In the genomic region with DNA sequence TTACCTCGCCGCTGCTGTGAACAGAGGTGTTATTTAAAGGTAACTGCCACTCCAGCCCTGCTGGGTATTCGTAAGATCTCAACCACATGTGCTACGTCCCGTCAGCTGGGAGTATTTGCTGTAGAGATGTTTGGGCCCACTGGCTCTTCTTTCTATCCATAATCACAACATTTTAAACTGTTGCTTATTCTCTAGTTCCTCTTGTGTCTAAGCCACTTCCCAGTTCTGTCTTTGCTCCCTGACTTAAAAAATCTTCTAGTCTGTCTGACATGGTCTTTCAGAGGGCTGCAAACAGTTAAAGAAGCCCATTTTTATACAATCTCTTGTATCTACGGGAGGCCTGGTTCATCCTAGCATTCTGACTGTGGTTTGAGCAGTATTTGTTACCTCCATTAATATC, we compare ENCODE assay signal across 14 cellular contexts. TPM values are rescaled to one million over a fixed set of nuclear protein-coding genes. Genes with fewer than 3 reads are reported as not detected.
DNase-seq lines count a peak whose midpoint lies in the region; ATAC-seq, FAIRE-seq and TF ChIP-seq lines count a peak whose summit lies in the region.
"Had no signal": no experiment of that assay in that cellular context is flagged by ENCODE, and none has a peak within 500 bp of the region (broad histone marks: within the 10 kb centered on the region; RNA-seq: fewer than 3 reads in every experiment).

No MANE protein-coding gene starts in this region.

- no peak for TF ChIP-seq RAD21 in H1 (IDR thresholded peaks at IDR 0.05 in 1 of 2, conservative IDR thresholded peaks at IDR 0.05 in 1 of 2; ENCODE audit: low read depth in 2 of 2, low read length in 2 of 2)

- no peak for TF ChIP-seq EP300 in H1 (IDR thresholded peaks at IDR 0.05; ENCODE audit: borderline replicate concordance in 1 of 2, low read depth in 2 of 2, low read length in 2 of 2)

- H2BK12ac ChIP-seq in H1 (ENCODE audit: low read depth, low read length): peak overlapping the region; percentile 86; the same call in 1 of the 2 replicates

- no peak for FAIRE-seq in H1 (lab: Jason Lieb, UNC)
- FAIRE-seq: small intestine had no signal

- CTCF ChIA-PET in H1 (lab: Charles Lee; ENCODE audit: partially characterized antibody): interaction anchor here (0.5 to 2.8 kb wide), 18 partner anchors 10 to 773 kb away, joined by 3 to 10 read pairs (median 4); partner anchors contain the start of gene HELB

- H4K8ac ChIP-seq in H1 (ENCODE audit: extremely low read depth, insufficient read depth, low read length): no peak overlapping the region

- no peak overlapping the region for H3K27ac ChIP-seq in H1 (ENCODE audit: low read depth, low read length)
- no peak overlapping the region for H3K27ac ChIP-seq in upper lobe of right lung

- peaks cover 6% of the 10 kb centered on the region for H3K4me1 Mint-ChIP-seq in activated CD4-positive, alpha-beta T cell treated with anti-CD3 and anti-CD28 coated beads, Interleukin-2, amount 10 ng/mL, durations not matched to agents 24 days and 14 days
- H3K4me1 Mint-ChIP-seq: stimulated activated effector memory CD8-positive, alpha-beta T cell treated with anti-CD3 and anti-CD28 coated beads, Interleukin-12 subunit alpha, Interleukin-12 subunit beta, amount 100 ng/mL, for 72 hours had no signal

- POLR2A ChIA-PET in H1 (lab: Charles Lee; ENCODE audit: partially characterized antibody): no interaction called here

- no peak overlapping the region for H4K91ac ChIP-seq in H1 (replicated peaks; ENCODE audit: insufficient read length, low read length)

- no peak overlapping the region for H3K4ac ChIP-seq in H1 (replicated peaks; ENCODE audit: insufficient read length, low read depth, low read length)

- H3K79me1 ChIP-seq in H1 (ENCODE audit: low read depth, low read length): no peaks in the 10 kb centered on the region

- no peak for TF ChIP-seq CTCF in H1 (IDR thresholded peaks at IDR 0.05; ENCODE audit: control extremely low read depth in 1 of 3, insufficient read depth in 1 of 3, low read depth in 1 of 3, low read length in 3 of 3)
- TF ChIP-seq CTCF in upper lobe of right lung (IDR thresholded peaks at IDR 0.05): no peak

- H2AK5ac ChIP-seq in H1 (ENCODE audit: low read depth, low read length): no peak overlapping the region

- H2BK20ac ChIP-seq in H1 (ENCODE audit: low read length): no peak overlapping the region

- H2AFZ ChIP-seq in H1 (ENCODE audit: low read length): peak overlapping the region; percentile 99

- H3K14ac ChIP-seq in H1 (ENCODE audit: insufficient read length): no peak overlapping the region

- no peaks in the 10 kb centered on the region for H3K9me3 Mint-ChIP-seq in activated CD4-positive, alpha-beta T cell treated with anti-CD3 and anti-CD28 coated beads, Interleukin-2, amount 10 ng/mL, durations not matched to agents 24 days and 14 days
- H3K9me3 Mint-ChIP-seq: activated naive CD4-positive, alpha-beta T cell treated with anti-CD3 and anti-CD28 coated beads, Interleukin-2, amount 10 ng/mL, durations not matched to agents 7 days and 5 days; dendritic cell treated with granulocyte-macrophage colony-stimulating factor and Interleukin-4, amounts not matched to agents 40 ng/mL and 50 ng/mL, for 4 days; stimulated activated effector memory CD8-positive, alpha-beta T cell treated with anti-CD3 and anti-CD28 coated beads, Interleukin-12 subunit alpha, Interleukin-12 subunit beta, amount 100 ng/mL, for 72 hours had no signal

- H3K4me3 ChIP-seq in H1 (ENCODE audit: extremely low read depth in 1 of 4, insufficient read depth in 2 of 4, low read depth in 3 of 4, low read length in 4 of 4) (no peak overlapping the region), upper lobe of right lung (no peak overlapping the region)

- H4K5ac ChIP-seq in H1 (ENCODE audit: insufficient read length, low read depth, low read length): no peak overlapping the region

- ATAC-seq in Right ventricle myocardium inferior: peak; percentile 34
- ATAC-seq in left ventricle myocardium superior: no peak
- peak; percentile 51 for ATAC-seq in upper lobe of right lung

- H2BK5ac ChIP-seq in H1 (ENCODE audit: low read depth, low read length): 0 out of 2 replicates have a peak overlapping the region, but pooled peaks have one; percentile 4

- no peaks in the 10 kb centered on the region for H3K9me3 ChIP-seq in H1 (ENCODE audit: insufficient read depth in 2 of 2, low read depth in 1 of 2, low read length in 1 of 2)
- no peaks in the 10 kb centered on the region for H3K9me3 ChIP-seq in upper lobe of right lung

- H3K36me3 Mint-ChIP-seq in activated CD4-positive, alpha-beta T cell treated with anti-CD3 and anti-CD28 coated beads, Interleukin-2, amount 10 ng/mL, durations not matched to agents 24 days and 14 days (ENCODE audit: low read depth): no peaks in the 10 kb centered on the region
- H3K36me3 Mint-ChIP-seq: activated naive CD4-positive, alpha-beta T cell treated with anti-CD3 and anti-CD28 coated beads, Interleukin-2, amount 10 ng/mL, durations not matched to agents 7 days and 5 days; stimulated activated effector memory CD8-positive, alpha-beta T cell treated with anti-CD3 and anti-CD28 coated beads, Interleukin-12 subunit alpha, Interleukin-12 subunit beta, amount 100 ng/mL, for 72 hours had no signal

- H3K27ac Mint-ChIP-seq in activated CD4-positive, alpha-beta T cell treated with anti-CD3 and anti-CD28 coated beads, Interleukin-2, amount 10 ng/mL, durations not matched to agents 24 days and 14 days: no peak overlapping the region
- H3K27ac Mint-ChIP-seq: activated naive CD4-positive, alpha-beta T cell treated with anti-CD3 and anti-CD28 coated beads, Interleukin-2, amount 10 ng/mL, durations not matched to agents 7 days and 5 days; dendritic cell treated with granulocyte-macrophage colony-stimulating factor and Interleukin-4, amounts not matched to agents 40 ng/mL and 50 ng/mL, for 4 days; stimulated activated effector memory CD8-positive, alpha-beta T cell treated with anti-CD3 and anti-CD28 coated beads, Interleukin-12 subunit alpha, Interleukin-12 subunit beta, amount 100 ng/mL, for 72 hours had no signal

- no peaks in the 10 kb centered on the region for H3K79me2 ChIP-seq in H1 (ENCODE audit: control insufficient read depth in 1 of 2, insufficient read depth in 2 of 2, low read length in 2 of 2)

- H3K23me2 ChIP-seq in H1 (ENCODE audit: low read depth, low read length): no peaks in the 10 kb centered on the region

- H2BK120ac ChIP-seq in H1 (replicated peaks; ENCODE audit: low read depth, low read length): no peak overlapping the region

- H3K4me3 Mint-ChIP-seq in activated CD4-positive, alpha-beta T cell treated with anti-CD3 and anti-CD28 coated beads, Interleukin-2, amount 10 ng/mL, durations not matched to agents 24 days and 14 days: no peak overlapping the region
- H3K4me3 Mint-ChIP-seq: activated naive CD4-positive, alpha-beta T cell treated with anti-CD3 and anti-CD28 coated beads, Interleukin-2, amount 10 ng/mL, durations not matched to agents 7 days and 5 days; dendritic cell treated with granulocyte-macrophage colony-stimulating factor and Interleukin-4, amounts not matched to agents 40 ng/mL and 50 ng/mL, for 4 days; stimulated activated effector memory CD8-positive, alpha-beta T cell treated with anti-CD3 and anti-CD28 coated beads, Interleukin-12 subunit alpha, Interleukin-12 subunit beta, amount 100 ng/mL, for 72 hours had no signal

- H3K36me3 ChIP-seq in H1 (ENCODE audit: control insufficient read depth in 2 of 4, insufficient read depth in 4 of 4, low read length in 3 of 4): no peaks in the 10 kb centered on the region
- no peaks in the 10 kb centered on the region for H3K36me3 ChIP-seq in upper lobe of right lung

- peaks cover 1% of the 10 kb centered on the region for H3K27me3 Mint-ChIP-seq in activated CD4-positive, alpha-beta T cell treated with anti-CD3 and anti-CD28 coated beads, Interleukin-2, amount 10 ng/mL, durations not matched to agents 24 days and 14 days
- H3K27me3 Mint-ChIP-seq: dendritic cell treated with granulocyte-macrophage colony-stimulating factor and Interleukin-4, amounts not matched to agents 40 ng/mL and 50 ng/mL, for 4 days had no signal

- no peak overlapping the region for H3K9ac ChIP-seq in H1 (replicated peaks in 1 of 4; ENCODE audit: extremely low read depth in 1 of 4, low read depth in 3 of 4, low read length in 3 of 4)

- no peaks in the 10 kb centered on the region for H3K27me3 ChIP-seq in H1 (replicated peaks in 1 of 4; ENCODE audit: control insufficient read depth in 3 of 4, extremely low read depth in 1 of 4, insufficient read depth in 3 of 4, low read length in 3 of 4)
- no peaks in the 10 kb centered on the region for H3K27me3 ChIP-seq in upper lobe of right lung

- 96% methylated on average over 6 of the region's 6 CpGs; no CpG with 5 or more reads in 1 of the 2 experiments for WGBS in H1 (ENCODE audit: extremely low coverage in 1 of 2, insufficient coverage in 1 of 2, insufficient read length in 1 of 2, insufficient replicate concordance in 2 of 2, low coverage in 1 of 2, low lambda C conversion rate in 2 of 2, missing lambda C conversion rate in 1 of 2), 2 experiments

- no peak for TF ChIP-seq POLR2A in H1 (IDR thresholded peaks at IDR 0.05; ENCODE audit: control extremely low read depth in 1 of 2, low read depth in 2 of 2, low read length in 2 of 2)

- H4K20me1 ChIP-seq in H1 (replicated peaks in 1 of 2; ENCODE audit: control insufficient read depth in 1 of 2, insufficient read depth in 2 of 2, low read length in 2 of 2): no peaks in the 10 kb centered on the region

- no peak for DNase-seq in Right ventricle myocardium inferior (ENCODE audit: missing footprints)
- DNase-seq in left ventricle myocardium superior: no peak
- DNase-seq in NOMO-1 (lab: John Stamatoyannopoulos, UW; ENCODE audit: unreplicated experiment in 2 of 2): peak; percentile 41 to 69
- DNase-seq in H1 (ENCODE audit: low read depth in 1 of 2, low spot score in 2 of 2): no peak
- DNase-seq in upper lobe of right lung: no peak
- no peak for DNase-seq in ecto neural progenitor cell (ENCODE audit: low spot score)
- DNase-seq in activated CD4-positive, alpha-beta T cell treated with anti-CD3 and anti-CD28 coated beads, Interleukin-2, amount 10 ng/mL, durations not matched to agents 24 days and 14 days: no peak
- DNase-seq in effector CD4-positive, alpha-beta T cell: no peak
- DNase-seq: DMS79; stimulated activated CD4-positive, alpha-beta T cell treated with anti-CD3 and anti-CD28 coated beads, Interleukin-2, amount 100 ng/mL, for 48 hours had no signal

- H3K56ac ChIP-seq in H1 (replicated peaks; ENCODE audit: insufficient read length, low read depth, low read length): no peak overlapping the region

- H3K18ac ChIP-seq in H1 (ENCODE audit: extremely low read depth, low read length): no peak overlapping the region

- H3K4me1 ChIP-seq in H1 (replicated peaks in 1 of 4; ENCODE audit: control insufficient read depth in 3 of 4, insufficient read depth in 4 of 4, low read length in 3 of 4): peaks cover 0 to 4% (median 1%) of the 10 kb centered on the region in 4 experiments; a peak in 2 of 7 replicates
- peaks cover 3% of the 10 kb centered on the region for H3K4me1 ChIP-seq in upper lobe of right lung

- no peak overlapping the region for H3K4me2 ChIP-seq in H1 (ENCODE audit: insufficient read depth in 1 of 2, low read depth in 2 of 2, low read length in 2 of 2)

- H2BK15ac ChIP-seq in H1 (ENCODE audit: low read length): no peak overlapping the region

- intact Hi-C loops in Right ventricle myocardium inferior (cut with DNase I): loop anchor here (5.0 to 10.0 kb wide), 2 partner anchors 138 to 426 kb away; no protein-coding TSS in a partner anchor
- intact Hi-C loops in left ventricle myocardium superior (cut with micrococcal nuclease): no loop called here
- intact Hi-C loops in upper lobe of right lung (cut with DNase I): no loop called here
- intact Hi-C loops in activated CD4-positive, alpha-beta T cell treated with anti-CD3 and anti-CD28 coated beads, Interleukin-2, amount 10 ng/mL, durations not matched to agents 24 days and 14 days (cut with micrococcal nuclease): loop anchor here (1.0 to 5.0 kb wide), 2 partner anchors 140 to 423 kb away; no protein-coding TSS in a partner anchor

- no peak overlapping the region for H3K23ac ChIP-seq in H1 (ENCODE audit: insufficient read length)

RNA-seq across cellular contexts. Expression of gene HELB, which starts 33.2 kb away (rescaled TPM):
- 0.89 TPM for total RNA-seq in Right ventricle myocardium inferior
- total RNA-seq in left ventricle myocardium superior: 0.99 TPM
- total RNA-seq in H1 (2021; fragmentation: NEBNext Ultra II Directional; extraction: Animal tissue kit (Norgen Biotek cat#: 25700)): 6.5 and 7.6 TPM in 2 replicates
- 1.4 and 1.8 TPM in 2 replicates for polyA plus RNA-seq in H1 (2011; rRNA removed)
- polyA plus RNA-seq in H1 (2011; cell fraction: cytosol; rRNA removed): 1.8 TPM
- 2.0 TPM for polyA plus RNA-seq in H1 (2011; cell fraction: nucleus; rRNA removed)
- 1.1 to 2.3 TPM (median 1.5 TPM) in 4 replicates for polyA plus RNA-seq in H1 (2012, experiment 1 of 2)
- 0.08 TPM for polyA plus RNA-seq in H1 (2012, experiment 2 of 2)
- 2.3 TPM for polyA plus RNA-seq in H1 (2013, experiment 1 of 2)
- 2.2 TPM for polyA plus RNA-seq in H1 (2013, experiment 2 of 2)
- 6.8 and 8.2 TPM in 2 replicates for polyA minus RNA-seq in H1 (2011; rRNA and poly(A)+ RNA removed)
- 3.5 TPM for polyA minus RNA-seq in H1 (2011; cell fraction: cytosol; rRNA and poly(A)+ RNA removed)
- polyA minus RNA-seq in H1 (2011; cell fraction: nucleus; rRNA and poly(A)+ RNA removed): 17.4 TPM
- total RNA-seq in upper lobe of right lung: 6.9 TPM
- total RNA-seq in activated CD4-positive, alpha-beta T cell treated with anti-CD3 and anti-CD28 coated beads, Interleukin-2, amount 10 ng/mL, durations not matched to agents 24 days and 14 days: 20.2 and 21.4 TPM in 2 replicates

Comparison
In these comparisons a context has a peak if more than half of its experiments do, and no peak if none do; other contexts are left out.
1. intact Hi-C loops: an anchor here in Right ventricle myocardium inferior (5.0 to 10.0 kb wide) and activated CD4-positive, alpha-beta T cell treated with anti-CD3 and anti-CD28 coated beads, Interleukin-2, amount 10 ng/mL, durations not matched to agents 24 days and 14 days (1.0 to 5.0 kb wide); none called in left ventricle myocardium superior and upper lobe of right lung.
2. DNase-seq: peak in NOMO-1 (2 of 2); none in Right ventricle myocardium inferior (single experiment), left ventricle myocardium superior (single experiment), H1 (0 of 2), upper lobe of right lung (single experiment), ecto neural progenitor cell (single experiment), activated CD4-positive, alpha-beta T cell treated with anti-CD3 and anti-CD28 coated beads, Interleukin-2, amount 10 ng/mL, durations not matched to agents 24 days and 14 days (single experiment) and effector CD4-positive, alpha-beta T cell (single experiment).